ENCODE assay signal across 8 cellular contexts in the genomic region with DNA sequence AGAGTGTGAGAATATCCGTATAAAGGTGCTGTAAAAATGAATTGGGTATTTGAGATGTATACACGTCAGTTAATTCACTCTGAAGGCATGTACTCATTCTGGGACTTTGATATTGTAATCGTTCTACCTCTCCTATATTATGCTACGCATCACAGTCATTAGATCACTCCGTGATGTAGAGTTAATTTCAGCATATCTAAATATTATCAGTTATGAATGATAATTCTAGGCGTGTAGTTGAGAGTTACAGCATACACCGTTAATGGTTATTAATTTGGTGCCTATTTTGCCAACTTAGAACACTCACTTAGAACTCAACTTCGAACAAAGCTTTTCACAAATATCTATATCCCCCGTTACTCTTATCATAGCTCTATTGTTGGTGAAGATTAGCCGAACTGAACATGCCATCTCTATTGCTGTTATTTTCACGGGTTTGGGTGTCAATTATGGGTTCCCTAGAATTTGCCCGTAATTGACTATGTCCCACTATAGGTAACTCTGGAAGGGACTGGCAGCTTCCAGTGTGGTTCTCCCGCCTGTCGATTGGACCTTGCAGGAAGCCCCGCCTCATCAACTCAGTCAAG. TPM values are rescaled to one million over a fixed set of nuclear protein-coding genes. Genes with fewer than 3 reads are reported as not detected.
DNase-seq lines count a peak whose midpoint lies in the region; ATAC-seq and TF ChIP-seq lines count a peak whose summit lies in the region.

No MANE protein-coding gene starts in this region.

- H3K27me3 ChIP-seq in PC-9 (ENCODE audit: insufficient read depth, low read depth) (no peaks in the 10 kb centered on the region), ectodermal cell (ENCODE audit: control insufficient read depth, insufficient read depth, low read length, poor library complexity, severe bottlenecking) (no peaks in the 10 kb centered on the region)

- H3K36me3 ChIP-seq in PC-9 (ENCODE audit: low read depth), result no peaks in the 10 kb centered on the region
- H3K36me3 ChIP-seq in ectodermal cell (ENCODE audit: control insufficient read depth, insufficient read depth, low read length), result no peaks in the 10 kb centered on the region

- H3K4me1 Mint-ChIP-seq in activated naive CD4-positive, alpha-beta T cell treated with anti-CD3 and anti-CD28 coated beads, Interleukin-2, amount 10 ng/mL, durations not matched to agents 7 days and 5 days, result peaks cover 33% of the 10 kb centered on the region
- peaks cover 18 to 35% of the 10 kb centered on the region in 2 donors for H3K4me1 Mint-ChIP-seq in natural killer cell treated with Interleukin-12 subunit alpha and Interleukin-12 subunit beta and Interleukin-15 and Interleukin-18, amount 100 ng/mL, for 72 hours (ENCODE audit: low read depth in 2 of 2)

- no peak overlapping the region for H3K27ac ChIP-seq in PC-9
- no peak overlapping the region for H3K27ac ChIP-seq in ectodermal cell (ENCODE audit: insufficient read depth, low read depth, low read length, poor library complexity, severe bottlenecking)

- intact Hi-C loops in PC-9 (cut with micrococcal nuclease; ENCODE audit: unreplicated experiment), result loop anchor here (2.0 to 10.0 kb wide), 3 partner anchors 67 to 373 kb away; no protein-coding TSS in a partner anchor

- H3K79me2 ChIP-seq in PC-9 (ENCODE audit: low read depth), result peaks cover 41% of the 10 kb centered on the region

- peak overlapping the region; percentile 15 for H3K27ac Mint-ChIP-seq in activated naive CD4-positive, alpha-beta T cell treated with anti-CD3 and anti-CD28 coated beads, Interleukin-2, amount 10 ng/mL, durations not matched to agents 7 days and 5 days
- H3K27ac Mint-ChIP-seq in natural killer cell treated with Interleukin-12 subunit alpha and Interleukin-12 subunit beta and Interleukin-15 and Interleukin-18, amount 100 ng/mL, for 72 hours, result peak overlapping the region in 1 of 2 donors; percentile 22

- peaks cover 10% of the 10 kb centered on the region for H3K27me3 Mint-ChIP-seq in activated naive CD4-positive, alpha-beta T cell treated with anti-CD3 and anti-CD28 coated beads, Interleukin-2, amount 10 ng/mL, durations not matched to agents 7 days and 5 days
- H3K27me3 Mint-ChIP-seq in natural killer cell treated with Interleukin-12 subunit alpha and Interleukin-12 subunit beta and Interleukin-15 and Interleukin-18, amount 100 ng/mL, for 72 hours, result peaks cover under 1 to 2% of the 10 kb centered on the region in 2 donors

- WGBS in ectodermal cell, 2 experiments, result 34 to 37% methylated on average over 11 to 14 of the region's 15 CpGs

- CTCF ChIA-PET in activated naive CD4-positive, alpha-beta T cell treated with anti-CD3 and anti-CD28 coated beads, Interleukin-2, amount 10 ng/mL, durations not matched to agents 7 days and 5 days (lab: Charles Lee), result interaction anchor here (0.7 to 0.9 kb wide), 2 partner anchors 38 to 327 kb away, joined by 3 to 4 read pairs; no protein-coding TSS in a partner anchor
- CTCF ChIA-PET in PC-9 (lab: Charles Lee), result interaction anchor here (1.0 to 1.3 kb wide), 2 partner anchors 15 to 143 kb away, joined by 3 to 4 read pairs; no protein-coding TSS in a partner anchor

- peaks cover 14% of the 10 kb centered on the region; the same call in 1 of the 2 replicates for H3F3A ChIP-seq in PC-9 (ENCODE audit: insufficient read depth, low read depth)

- no peaks in the 10 kb centered on the region for H3K9me3 Mint-ChIP-seq in activated naive CD4-positive, alpha-beta T cell treated with anti-CD3 and anti-CD28 coated beads, Interleukin-2, amount 10 ng/mL, durations not matched to agents 7 days and 5 days
- H3K9me3 Mint-ChIP-seq in natural killer cell treated with Interleukin-12 subunit alpha and Interleukin-12 subunit beta and Interleukin-15 and Interleukin-18, amount 100 ng/mL, for 72 hours, result no peaks in the 10 kb centered on the region

- H3K4me1 ChIP-seq in PC-9 (replicated peaks; ENCODE audit: insufficient read depth) (peaks cover 66% of the 10 kb centered on the region), ectodermal cell (ENCODE audit: control insufficient read depth, insufficient read depth, low read length) (peaks cover 5% of the 10 kb centered on the region)

- H3K4me3 Mint-ChIP-seq in activated naive CD4-positive, alpha-beta T cell treated with anti-CD3 and anti-CD28 coated beads, Interleukin-2, amount 10 ng/mL, durations not matched to agents 7 days and 5 days, result peak overlapping the region; percentile 77
- H3K4me3 Mint-ChIP-seq in natural killer cell treated with Interleukin-12 subunit alpha and Interleukin-12 subunit beta and Interleukin-15 and Interleukin-18, amount 100 ng/mL, for 72 hours, result peak overlapping the region; percentile 83

- H3K36me3 Mint-ChIP-seq in activated naive CD4-positive, alpha-beta T cell treated with anti-CD3 and anti-CD28 coated beads, Interleukin-2, amount 10 ng/mL, durations not matched to agents 7 days and 5 days, result no peaks in the 10 kb centered on the region
- H3K36me3 Mint-ChIP-seq in natural killer cell treated with Interleukin-12 subunit alpha and Interleukin-12 subunit beta and Interleukin-15 and Interleukin-18, amount 100 ng/mL, for 72 hours, result no peaks in the 10 kb centered on the region

- no peak for TF ChIP-seq CTCF in PC-9 (conservative IDR thresholded peaks at IDR 0.05)

- H4K20me1 ChIP-seq in PC-9 (ENCODE audit: insufficient read depth), result peaks cover 19% of the 10 kb centered on the region

- H3K4me3 ChIP-seq in PC-9 (peak overlapping the region; percentile 94), ectodermal cell (ENCODE audit: insufficient read depth, low read depth, low read length) (peak overlapping the region; percentile 87)

- POLR2A ChIA-PET in PC-9 (lab: Charles Lee; ENCODE audit: unreplicated experiment), result interaction anchor here (0.5 to 0.9 kb wide), 12 partner anchors 15 to 1439 kb away, joined by 3 to 35 read pairs (median 4); no protein-coding TSS in a partner anchor

- TSS peak; percentile 38 for BruUV-seq in PC-9 (replicated peaks; lab: Mats Ljungman, UMichigan)

- H3K9me3 ChIP-seq in PC-9 (ENCODE audit: insufficient read depth, low read depth) (no peaks in the 10 kb centered on the region), ectodermal cell (ENCODE audit: control insufficient read depth, low read length) (no peaks in the 10 kb centered on the region)

- DNase-seq in activated naive CD4-positive, alpha-beta T cell treated with anti-CD3 and anti-CD28 coated beads, Interleukin-2, amount 10 ng/mL, durations not matched to agents 7 days and 5 days, result no peak
- no peak for DNase-seq in activated naive CD4-positive, alpha-beta T cell treated with anti-CD3 and anti-CD28 coated beads, Interleukin-2, amount 50 U/mL, for 16 hours
- DNase-seq in PC-9, result peak in 1 of 2 experiments; percentile 92
- DNase-seq in natural killer cell treated with Interleukin-12 subunit alpha and Interleukin-12 subunit beta and Interleukin-15 and Interleukin-18, amount 100 ng/mL, for 72 hours (ENCODE audit: low spot score), result no peak
- no peak for DNase-seq in UCSD-AML1 (lab: John Stamatoyannopoulos, UW; ENCODE audit: unreplicated experiment)

- ATAC-seq in natural killer cell treated with Interleukin-12 subunit alpha and Interleukin-12 subunit beta and Interleukin-15 and Interleukin-18, amount 100 ng/mL, for 72 hours, result no peak
- ATAC-seq in HG02870 (IDR thresholded peaks at IDR 0.05; ENCODE audit: unreplicated experiment), result no peak
- no peak for ATAC-seq in HG03095 (IDR thresholded peaks at IDR 0.05; ENCODE audit: unreplicated experiment)

- H2AFZ ChIP-seq in PC-9, result peak overlapping the region; percentile 77

- H3K4me2 ChIP-seq in PC-9, result peak overlapping the region; percentile 97

- H3K9me2 ChIP-seq in PC-9 (ENCODE audit: insufficient read depth), result no peaks in the 10 kb centered on the region

RNA-seq across cellular contexts. Expression of a gene that starts 0.4 kb away (rescaled TPM):
- 59.5 and 61.9 TPM in 2 replicates for total RNA-seq in PC-9 (2021)
- polyA plus RNA-seq in ectodermal cell (2013, experiment 1 of 4), result 45.1 TPM
- polyA plus RNA-seq in ectodermal cell (2013, experiment 2 of 4), result 40.3 TPM
- polyA plus RNA-seq in ectodermal cell (2013, experiment 3 of 4), result 36.1 TPM
- 39.8 TPM for polyA plus RNA-seq in ectodermal cell (2013, experiment 4 of 4)
- total RNA-seq in natural killer cell treated with Interleukin-12 subunit alpha and Interleukin-12 subunit beta and Interleukin-15 and Interleukin-18, amount 100 ng/mL, for 72 hours, result 10 to 100 TPM; 11.6 to 18.7 TPM
